ENCODE assay signal across 8 cellular contexts in the genomic region with DNA sequence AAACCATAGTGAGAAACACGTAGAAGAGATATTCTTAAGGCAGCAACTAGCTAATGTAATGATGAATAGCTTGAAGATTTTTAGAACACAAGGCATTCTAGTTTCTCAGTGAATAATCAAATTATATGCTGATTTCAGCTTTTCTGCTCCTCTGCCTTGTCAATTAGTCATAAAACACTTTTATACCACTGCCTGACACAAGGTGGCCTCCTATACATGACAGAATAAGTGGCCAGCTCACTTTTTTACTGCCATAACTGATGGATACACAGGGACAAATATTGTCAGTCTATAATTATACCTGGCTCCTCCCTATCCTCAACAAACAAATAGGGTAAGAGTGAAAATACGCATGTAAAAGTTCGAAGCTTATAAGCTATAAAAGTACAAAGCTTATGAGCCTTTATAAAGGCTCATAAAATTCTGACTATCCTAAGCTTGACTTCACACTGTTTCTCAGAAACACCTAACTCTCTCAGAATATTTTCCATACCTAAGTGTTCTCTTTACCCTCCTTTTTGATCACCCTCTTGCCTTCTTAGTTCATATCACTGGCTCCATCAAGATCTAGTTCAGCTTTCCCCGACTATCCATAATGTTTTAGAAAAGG.
DNase-seq lines count a peak whose midpoint lies in the region; ATAC-seq, FAIRE-seq and TF ChIP-seq lines count a peak whose summit lies in the region.

No MANE protein-coding gene starts in this region.

- H4K20me1 ChIP-seq in GM12878 (ENCODE audit: control insufficient read depth, insufficient read depth): no peaks in the 10 kb centered on the region

- no peak overlapping the region for H3K4me2 ChIP-seq in GM12878 (ENCODE audit: control insufficient read depth, insufficient read depth)

- H3K4me3 ChIP-seq in GM12878: no peak overlapping the region

- H3K4me1 ChIP-seq in GM12878 (ENCODE audit: control insufficient read depth, insufficient read depth, low read length): no peaks in the 10 kb centered on the region

- no peaks in the 10 kb centered on the region for H3K9me3 ChIP-seq in GM12878 (replicated peaks; ENCODE audit: control insufficient read depth, insufficient read depth, low read length)

- intact Hi-C loops in GM12878 (cut with micrococcal nuclease; ENCODE audit: unreplicated experiment): loop anchor here (1.0 to 5.0 kb wide), 5 partner anchors 80 to 315 kb away; a partner anchor contains a TSS

- no peak overlapping the region for H2AFZ ChIP-seq in GM12878 (ENCODE audit: control insufficient read depth, low read depth, low read length)

- POLR2A ChIA-PET in GM12878 (lab: Charles Lee): interaction anchor here (0.6 to 1.8 kb wide), 12 partner anchors 54 to 316 kb away, joined by 3 to 6 read pairs (median 4); a partner anchor contains a TSS

- TF ChIP-seq EP300 in GM12878 (IDR thresholded peaks at IDR 0.05; ENCODE audit: borderline replicate concordance in 1 of 2, control insufficient read depth in 1 of 2, low read depth in 2 of 2, low read length in 2 of 2): no peak

- ATAC-seq in GM12878 (peak; percentile 89), HG02763 (IDR thresholded peaks at IDR 0.05; ENCODE audit: unreplicated experiment) (no peak)

- TSS peak; percentile 11 for BruUV-seq in GM12878 (replicated peaks; lab: Mats Ljungman, UMichigan)

- SMC1A ChIA-PET in GM12878 (lab: Charles Lee; ENCODE audit: uncharacterized antibody, unreplicated experiment): interaction anchor here (0.5 to 5.6 kb wide), 74 partner anchors 9 to 401 kb away, joined by 3 to 135 read pairs (median 5); a partner anchor contains a TSS

- H3K79me2 ChIP-seq in GM12878 (ENCODE audit: control insufficient read depth, insufficient read depth, low read length): no peaks in the 10 kb centered on the region

- TF ChIP-seq RAD21 in GM12878 (IDR thresholded peaks at IDR 0.05; ENCODE audit: insufficient read depth, low read depth, low read length): peak; percentile 90

- H3K9ac ChIP-seq in GM12878 (ENCODE audit: control insufficient read depth, insufficient read depth, low read length): no peak overlapping the region

- no peak overlapping the region for H3K27ac ChIP-seq in GM12878 (ENCODE audit: control insufficient read depth, insufficient read depth)

- CTCF ChIA-PET in GM12878 (lab: Yijun Ruan, JAX): interaction anchor here (0.7 to 4.4 kb wide), 76 partner anchors 10 to 401 kb away, joined by 3 to 147 read pairs (median 5); a partner anchor contains a TSS

- H3K36me3 ChIP-seq in GM12878 (ENCODE audit: control insufficient read depth in 2 of 2, insufficient read depth in 2 of 2, low read length in 1 of 2): peaks cover 3 to 18% of the 10 kb centered on the region in 2 experiments; a peak in 3 of 4 replicates

- TF ChIP-seq POLR2A in GM12878 (IDR thresholded peaks at IDR 0.05; ENCODE audit: low read depth, low read length): no peak

- RAD21 ChIA-PET in GM12878 (lab: Charles Lee; ENCODE audit: unreplicated experiment): interaction anchor here (0.6 to 3.3 kb wide), 62 partner anchors 8 to 340 kb away, joined by 3 to 69 read pairs (median 4); a partner anchor contains a TSS

- TF ChIP-seq CTCF in GM12878 (IDR thresholded peaks at IDR 0.05 in 2 of 3, conservative IDR thresholded peaks at IDR 0.05 in 1 of 3; ENCODE audit: control insufficient read depth in 2 of 3, extremely low read depth in 1 of 3, insufficient read depth in 1 of 3, low read depth in 3 of 3, low read length in 3 of 3): peak; percentile 55 to 82 (median 70); a peak in 5 of 6 replicates

- peak; percentile 23 for FAIRE-seq in GM12878 (lab: Jason Lieb, UNC)

- H3K27me3 ChIP-seq in GM12878 (replicated peaks in 1 of 2; ENCODE audit: control insufficient read depth in 2 of 2, insufficient read depth in 2 of 2, low read length in 1 of 2): no peaks in the 10 kb centered on the region

- peak; percentile 71 for DNase-seq in EH (ENCODE audit: low read depth)
- DNase-seq in HT1080 (ENCODE audit: low read depth): peak; percentile 53
- DNase-seq in OCI-M1 (lab: John Stamatoyannopoulos, UW): peak; percentile 79
- DNase-seq in GM12878 (ENCODE audit: low read depth, low spot score): peak; percentile 23
- DNase-seq in iPS-NIHi11 (ENCODE audit: low spot score): peak; percentile 41
- DNase-seq in smooth muscle cell of the brain vasculature (ENCODE audit: low read depth, low spot score): peak; percentile 41
- DNase-seq in OCI-M2 (lab: John Stamatoyannopoulos, UW; ENCODE audit: unreplicated experiment): no peak

- 50% methylated on average over 4 of the region's 4 CpGs for WGBS in GM12878 (ENCODE audit: insufficient coverage, insufficient replicate concordance, low lambda C conversion rate, missing lambda C conversion rate)

- in situ Hi-C loops in GM12878 (cut with MboI): loop anchor here (5.0 kb wide), 2 partner anchors 140 to 315 kb away; no protein-coding TSS in a partner anchor

TF ChIP-seq in GM12878, 131 proteins besides CTCF, POLR2A, EP300 and RAD21:
- TF ChIP-seq MXI1 (IDR thresholded peaks at IDR 0.05; ENCODE audit: low read depth, low read length) (peak; percentile 47; the same call in 1 of the 2 replicates), ZNF384 (IDR thresholded peaks at IDR 0.05; ENCODE audit: borderline replicate concordance, low read depth, low read length) (0 out of 2 replicates have a peak, but pooled peaks have one; percentile 13), YY1 (IDR thresholded peaks at IDR 0.05; ENCODE audit: low read depth, low read length) (peak; percentile 54; the same call in 1 of the 2 replicates), SMC3 (IDR thresholded peaks at IDR 0.05; ENCODE audit: borderline replicate concordance, low read length) (peak; percentile 93), LARP7 (IDR thresholded peaks at IDR 0.05) (no peak)
- TF ChIP-seq, protein P1, sequence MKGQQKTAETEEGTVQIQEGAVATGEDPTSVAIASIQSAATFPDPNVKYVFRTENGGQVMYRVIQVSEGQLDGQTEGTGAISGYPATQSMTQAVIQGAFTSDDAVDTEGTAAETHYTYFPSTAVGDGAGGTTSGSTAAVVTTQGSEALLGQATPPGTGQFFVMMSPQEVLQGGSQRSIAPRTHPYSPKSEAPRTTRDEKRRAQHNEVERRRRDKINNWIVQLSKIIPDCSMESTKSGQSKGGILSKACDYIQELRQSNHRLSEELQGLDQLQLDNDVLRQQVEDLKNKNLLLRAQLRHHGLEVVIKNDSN (IDR thresholded peaks at IDR 0.05; ENCODE audit: borderline replicate concordance, extremely low read length, insufficient read depth, low read depth, low read length): no peak
- TF ChIP-seq, protein P2, sequence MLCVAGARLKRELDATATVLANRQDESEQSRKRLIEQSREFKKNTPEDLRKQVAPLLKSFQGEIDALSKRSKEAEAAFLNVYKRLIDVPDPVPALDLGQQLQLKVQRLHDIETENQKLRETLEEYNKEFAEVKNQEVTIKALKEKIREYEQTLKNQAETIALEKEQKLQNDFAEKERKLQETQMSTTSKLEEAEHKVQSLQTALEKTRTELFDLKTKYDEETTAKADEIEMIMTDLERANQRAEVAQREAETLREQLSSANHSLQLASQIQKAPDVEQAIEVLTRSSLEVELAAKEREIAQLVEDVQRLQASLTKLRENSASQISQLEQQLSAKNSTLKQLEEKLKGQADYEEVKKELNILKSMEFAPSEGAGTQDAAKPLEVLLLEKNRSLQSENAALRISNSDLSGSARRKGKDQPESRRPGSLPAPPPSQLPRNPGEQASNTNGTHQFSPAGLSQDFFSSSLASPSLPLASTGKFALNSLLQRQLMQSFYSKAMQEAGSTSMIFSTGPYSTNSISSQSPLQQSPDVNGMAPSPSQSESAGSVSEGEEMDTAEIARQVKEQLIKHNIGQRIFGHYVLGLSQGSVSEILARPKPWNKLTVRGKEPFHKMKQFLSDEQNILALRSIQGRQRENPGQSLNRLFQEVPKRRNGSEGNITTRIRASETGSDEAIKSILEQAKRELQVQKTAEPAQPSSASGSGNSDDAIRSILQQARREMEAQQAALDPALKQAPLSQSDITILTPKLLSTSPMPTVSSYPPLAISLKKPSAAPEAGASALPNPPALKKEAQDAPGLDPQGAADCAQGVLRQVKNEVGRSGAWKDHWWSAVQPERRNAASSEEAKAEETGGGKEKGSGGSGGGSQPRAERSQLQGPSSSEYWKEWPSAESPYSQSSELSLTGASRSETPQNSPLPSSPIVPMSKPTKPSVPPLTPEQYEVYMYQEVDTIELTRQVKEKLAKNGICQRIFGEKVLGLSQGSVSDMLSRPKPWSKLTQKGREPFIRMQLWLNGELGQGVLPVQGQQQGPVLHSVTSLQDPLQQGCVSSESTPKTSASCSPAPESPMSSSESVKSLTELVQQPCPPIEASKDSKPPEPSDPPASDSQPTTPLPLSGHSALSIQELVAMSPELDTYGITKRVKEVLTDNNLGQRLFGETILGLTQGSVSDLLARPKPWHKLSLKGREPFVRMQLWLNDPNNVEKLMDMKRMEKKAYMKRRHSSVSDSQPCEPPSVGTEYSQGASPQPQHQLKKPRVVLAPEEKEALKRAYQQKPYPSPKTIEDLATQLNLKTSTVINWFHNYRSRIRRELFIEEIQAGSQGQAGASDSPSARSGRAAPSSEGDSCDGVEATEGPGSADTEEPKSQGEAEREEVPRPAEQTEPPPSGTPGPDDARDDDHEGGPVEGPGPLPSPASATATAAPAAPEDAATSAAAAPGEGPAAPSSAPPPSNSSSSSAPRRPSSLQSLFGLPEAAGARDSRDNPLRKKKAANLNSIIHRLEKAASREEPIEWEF (IDR thresholded peaks at IDR 0.05; ENCODE audit: insufficient replicate concordance, low read depth, low read length): peak; percentile 29
